In genomic region chr11:124114942-124115781, GRCh38 we compare ENCODE assay signal across 1 cellular context.
A peak's percentile ranks its signal among the peaks of the same experiment; 100 is the strongest.
TF ChIP-seq lines count a peak whose summit lies in the region.

TSS of gene VWA5A (plus strand) at chr11:124115450. CDS start at chr11:124117512, 2,062 bp downstream.

TF ChIP-seq in HepG2, 621 proteins besides CTCF, POLR2A, EP300 and RAD21 (continued from another document):
- TF ChIP-seq ZFX (CRISPR knock-in tag; IDR thresholded peaks at IDR 0.05; ENCODE audit: low read depth) (peak; percentile 20; the same call in 1 of the 2 replicates), POGZ (CRISPR knock-in tag; IDR thresholded peaks at IDR 0.05) (peak; percentile 27; the same call in 1 of the 2 replicates), TAF15 (IDR thresholded peaks at IDR 0.05; ENCODE audit: low read depth, low read length, poor library complexity, severe bottlenecking) (no peak), GABPB1 (CRISPR knock-in tag; IDR thresholded peaks at IDR 0.05) (peak; percentile 39; the same call in 1 of the 2 replicates), NR2F1 (CRISPR knock-in tag; IDR thresholded peaks at IDR 0.05) (no peak), ZKSCAN1 (IDR thresholded peaks at IDR 0.05; ENCODE audit: low read length) (no peak), IRF1 (CRISPR knock-in tag; IDR thresholded peaks at IDR 0.05; ENCODE audit: low read depth) (no peak), NFIC (IDR thresholded peaks at IDR 0.05; ENCODE audit: low read length) (no peak), HNF4G (IDR thresholded peaks at IDR 0.05; ENCODE audit: borderline replicate concordance, low read depth, low read length) (no peak), HNF4G (CRISPR knock-in tag; IDR thresholded peaks at IDR 0.05; ENCODE audit: borderline replicate concordance, low read depth) (no peak), ZNF564 (CRISPR knock-in tag; IDR thresholded peaks at IDR 0.05) (no peak), TFAP4 (IDR thresholded peaks at IDR 0.05; ENCODE audit: borderline replicate concordance, low read depth) (peak; percentile 85), FOSL1 (CRISPR knock-in tag; IDR thresholded peaks at IDR 0.05; ENCODE audit: borderline replicate concordance) (0 out of 2 replicates have a peak, but pooled peaks have one; percentile 37), ZNF431 (CRISPR knock-in tag; IDR thresholded peaks at IDR 0.05; ENCODE audit: borderline replicate concordance, low read depth) (no peak)
- TF ChIP-seq, protein P1, sequence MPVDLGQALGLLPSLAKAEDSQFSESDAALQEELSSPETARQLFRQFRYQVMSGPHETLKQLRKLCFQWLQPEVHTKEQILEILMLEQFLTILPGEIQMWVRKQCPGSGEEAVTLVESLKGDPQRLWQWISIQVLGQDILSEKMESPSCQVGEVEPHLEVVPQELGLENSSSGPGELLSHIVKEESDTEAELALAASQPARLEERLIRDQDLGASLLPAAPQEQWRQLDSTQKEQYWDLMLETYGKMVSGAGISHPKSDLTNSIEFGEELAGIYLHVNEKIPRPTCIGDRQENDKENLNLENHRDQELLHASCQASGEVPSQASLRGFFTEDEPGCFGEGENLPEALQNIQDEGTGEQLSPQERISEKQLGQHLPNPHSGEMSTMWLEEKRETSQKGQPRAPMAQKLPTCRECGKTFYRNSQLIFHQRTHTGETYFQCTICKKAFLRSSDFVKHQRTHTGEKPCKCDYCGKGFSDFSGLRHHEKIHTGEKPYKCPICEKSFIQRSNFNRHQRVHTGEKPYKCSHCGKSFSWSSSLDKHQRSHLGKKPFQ (CRISPR knock-in tag; IDR thresholded peaks at IDR 0.05; ENCODE audit: insufficient replicate concordance): no peak
